In the genomic region with DNA sequence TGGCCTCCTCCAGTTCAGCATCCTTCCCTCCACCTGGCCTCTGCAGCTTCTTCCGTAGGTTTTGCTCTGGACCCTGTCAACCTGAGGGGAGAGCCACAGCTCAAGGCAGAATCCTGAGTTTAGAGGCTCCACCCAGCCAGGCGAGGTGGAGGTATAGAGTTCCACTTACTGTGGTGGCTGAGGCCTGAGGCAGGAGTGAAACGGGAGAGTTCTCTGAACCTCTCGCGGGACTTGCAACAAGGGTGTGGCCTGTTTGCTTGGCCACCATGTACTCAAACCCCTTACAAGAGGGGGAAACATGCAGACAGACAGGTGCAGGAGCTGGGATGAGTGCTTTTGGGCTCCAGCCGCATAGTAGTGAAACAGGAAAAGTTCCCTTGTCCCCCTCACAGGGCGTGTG, we compare ENCODE assay signal across 15 cellular contexts.
DNase-seq lines count a peak whose midpoint lies in the region; ATAC-seq and TF ChIP-seq lines count a peak whose summit lies in the region.
"Had no signal": no experiment of that assay in that cellular context is flagged by ENCODE, and none has a peak within 500 bp of the region (broad histone marks: within the 10 kb centered on the region; RNA-seq: fewer than 3 reads in every experiment).

No MANE protein-coding gene starts in this region.

- ATAC-seq in HG03060 (IDR thresholded peaks at IDR 0.05; ENCODE audit: low read depth, unreplicated experiment) = peak; percentile 60
- ATAC-seq in stimulated activated memory B cell treated with anti-CD40 and anti-IgM and Interleukin-4, amounts not matched to agents 10 μg/mL and 1 μg/mL and 100 μg/mL, for 72 hours = peak; percentile 60
- no peak for ATAC-seq in left lung
- ATAC-seq: effector memory CD8-positive, alpha-beta T cell had no signal

- no peak for TF ChIP-seq CTCF in OCI-LY3 (IDR thresholded peaks at IDR 0.05; ENCODE audit: low read depth, low read length)
- TF ChIP-seq CTCF in left lung (IDR thresholded peaks at IDR 0.05) = no peak

- H3K9me3 ChIP-seq in OCI-LY3 (ENCODE audit: insufficient read depth, low read length) = no peaks in the 10 kb centered on the region
- no peaks in the 10 kb centered on the region for H3K9me3 ChIP-seq in left lung
- H3K9me3 ChIP-seq: lower lobe of right lung had no signal

- no peaks in the 10 kb centered on the region for H4K20me1 ChIP-seq in OCI-LY3 (ENCODE audit: insufficient read depth, low read length)

- H3K4me3 ChIP-seq in OCI-LY3 (ENCODE audit: low read length) (no peak overlapping the region), left lung (no peak overlapping the region)
- H3K4me3 ChIP-seq: lower lobe of right lung, stomach had no signal

- no peaks in the 10 kb centered on the region for H3K36me3 ChIP-seq in OCI-LY3 (replicated peaks; ENCODE audit: low read depth, low read length)
- no peaks in the 10 kb centered on the region for H3K36me3 ChIP-seq in left lung
- H3K36me3 ChIP-seq: lower lobe of right lung, stomach had no signal

- H3K4me1 ChIP-seq in OCI-LY3 (ENCODE audit: low read length) (peaks cover 12% of the 10 kb centered on the region), left lung (no peaks in the 10 kb centered on the region)
- H3K4me1 ChIP-seq: lower lobe of right lung, stomach had no signal

- H3K27me3 ChIP-seq in OCI-LY3 (ENCODE audit: low read depth, low read length) (0 out of 2 replicates have a peak, but pooled peaks cover 7% of the 10 kb centered on the region), left lung (no peaks in the 10 kb centered on the region)
- H3K27me3 ChIP-seq: stomach had no signal

- H3K4me1 Mint-ChIP-seq in stimulated activated memory B cell treated with anti-CD40 and anti-IgM and Interleukin-4, amounts not matched to agents 10 μg/mL and 1 μg/mL and 100 μg/mL, for 72 hours = peaks cover 59% of the 10 kb centered on the region
- H3K4me1 Mint-ChIP-seq: activated naive CD4-positive, alpha-beta T cell treated with anti-CD3 and anti-CD28 coated beads, Interleukin-2, amount 10 ng/mL, durations not matched to agents 7 days and 5 days; CD8-positive, alpha-beta memory T cell had no signal

- intact Hi-C loops in left lung (cut with DNase I) = no loop called here

- peak overlapping the region; percentile 11; the same call in 1 of the 2 replicates for H3K4me2 ChIP-seq in OCI-LY3 (ENCODE audit: low read length)

- H3K27me3 Mint-ChIP-seq in stimulated activated memory B cell treated with anti-CD40 and anti-IgM and Interleukin-4, amounts not matched to agents 10 μg/mL and 1 μg/mL and 100 μg/mL, for 72 hours = no peaks in the 10 kb centered on the region

- H3K27ac Mint-ChIP-seq in stimulated activated memory B cell treated with anti-CD40 and anti-IgM and Interleukin-4, amounts not matched to agents 10 μg/mL and 1 μg/mL and 100 μg/mL, for 72 hours = peak overlapping the region; percentile 92
- H3K27ac Mint-ChIP-seq: activated naive CD4-positive, alpha-beta T cell treated with anti-CD3 and anti-CD28 coated beads, Interleukin-2, amount 10 ng/mL, durations not matched to agents 7 days and 5 days; CD8-positive, alpha-beta memory T cell; effector memory CD8-positive, alpha-beta T cell had no signal

- H3K36me3 Mint-ChIP-seq in stimulated activated memory B cell treated with anti-CD40 and anti-IgM and Interleukin-4, amounts not matched to agents 10 μg/mL and 1 μg/mL and 100 μg/mL, for 72 hours = no peaks in the 10 kb centered on the region
- H3K36me3 Mint-ChIP-seq: activated naive CD4-positive, alpha-beta T cell treated with anti-CD3 and anti-CD28 coated beads, Interleukin-2, amount 10 ng/mL, durations not matched to agents 7 days and 5 days had no signal

- peak; percentile 35 for DNase-seq in DMS153 (lab: John Stamatoyannopoulos, UW)
- no peak for DNase-seq in DMS153 treated with DMSO at 0.1 percent for 48 hours (lab: John Stamatoyannopoulos, UW; ENCODE audit: unreplicated experiment)
- no peak for DNase-seq in NCI-H2081 (lab: John Stamatoyannopoulos, UW)
- DNase-seq in NK-92 treated with Interleukin-12 subunit alpha and Interleukin-12 subunit beta, amount 100 ng/mL, for 24 hours (lab: John Stamatoyannopoulos, UW) = no peak
- DNase-seq in left lung = no peak
- DNase-seq: activated CD8-positive, alpha-beta memory T cell treated with anti-CD3 and anti-CD28 coated beads, Interleukin-2, amount 50 U/mL, for 4 hours; activated naive CD4-positive, alpha-beta T cell treated with anti-CD3 and anti-CD28 coated beads, Interleukin-2, amount 10 ng/mL, durations not matched to agents 7 days and 5 days; CD8-positive, alpha-beta memory T cell; effector memory CD8-positive, alpha-beta T cell; lower lobe of right lung; stomach had no signal

- H2AFZ ChIP-seq in OCI-LY3 (ENCODE audit: low read depth, low read length) = no peak overlapping the region

- H3K27ac ChIP-seq in OCI-LY3 (ENCODE audit: low read length) (no peak overlapping the region), left lung (no peak overlapping the region)
- H3K27ac ChIP-seq: HL-60, lower lobe of right lung, stomach had no signal

- no peak overlapping the region for H3K9ac ChIP-seq in OCI-LY3 (ENCODE audit: low read length)

- no peaks in the 10 kb centered on the region for H3K9me3 Mint-ChIP-seq in stimulated activated memory B cell treated with anti-CD40 and anti-IgM and Interleukin-4, amounts not matched to agents 10 μg/mL and 1 μg/mL and 100 μg/mL, for 72 hours
- H3K9me3 Mint-ChIP-seq: activated naive CD4-positive, alpha-beta T cell treated with anti-CD3 and anti-CD28 coated beads, Interleukin-2, amount 10 ng/mL, durations not matched to agents 7 days and 5 days; CD8-positive, alpha-beta memory T cell; effector memory CD8-positive, alpha-beta T cell had no signal

- H3K79me2 ChIP-seq in OCI-LY3 (ENCODE audit: low read length) = no peaks in the 10 kb centered on the region

- H3K4me3 Mint-ChIP-seq in stimulated activated memory B cell treated with anti-CD40 and anti-IgM and Interleukin-4, amounts not matched to agents 10 μg/mL and 1 μg/mL and 100 μg/mL, for 72 hours = peak overlapping the region; percentile 88
- H3K4me3 Mint-ChIP-seq: activated naive CD4-positive, alpha-beta T cell treated with anti-CD3 and anti-CD28 coated beads, Interleukin-2, amount 10 ng/mL, durations not matched to agents 7 days and 5 days; CD8-positive, alpha-beta memory T cell; effector memory CD8-positive, alpha-beta T cell had no signal
